19 cellular contexts compared by ENCODE assay signal in the genomic region with DNA sequence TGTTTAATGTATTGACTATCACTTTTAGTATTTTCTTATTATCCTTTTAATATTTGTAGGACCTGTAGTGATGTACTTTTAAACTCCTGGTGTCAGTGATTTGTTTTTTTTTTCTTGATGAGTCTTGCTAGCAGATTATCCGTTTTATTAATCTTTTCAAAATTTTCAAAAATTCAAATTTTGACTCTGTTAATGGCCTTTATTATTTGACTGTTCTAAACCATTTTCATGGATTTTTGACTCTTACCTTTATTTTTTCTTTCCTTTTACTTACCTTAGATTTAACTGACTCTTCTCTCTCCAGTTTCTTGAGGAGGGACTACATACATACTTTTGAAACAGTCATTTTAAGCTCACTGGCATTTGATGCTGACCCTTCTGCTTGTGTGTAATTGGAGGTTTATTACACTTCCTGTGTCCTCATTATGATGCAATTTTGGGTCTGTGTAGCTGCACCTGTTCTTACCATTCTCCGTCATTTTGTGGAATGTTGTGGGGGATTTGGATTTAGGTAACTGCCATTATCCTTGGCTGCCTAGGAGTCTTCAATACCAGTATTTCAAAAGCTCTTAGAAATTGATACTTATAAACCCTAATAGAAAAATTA. TPM values are rescaled to one million over a fixed set of nuclear protein-coding genes. Genes with fewer than 3 reads are reported as not detected.
DNase-seq lines count a peak whose midpoint lies in the region; ATAC-seq and TF ChIP-seq lines count a peak whose summit lies in the region.
"Had no signal": no experiment of that assay in that cellular context is flagged by ENCODE, and none has a peak within 500 bp of the region (broad histone marks: within the 10 kb centered on the region; RNA-seq: fewer than 3 reads in every experiment).

No MANE protein-coding gene starts in this region.

- no peak overlapping the region for H3K4me3 Mint-ChIP-seq in activated naive CD8-positive, alpha-beta T cell treated with anti-CD3 and anti-CD28 coated beads, Interleukin-2, amount 50 U/mL, for 24 hours
- H3K4me3 Mint-ChIP-seq in glutamatergic neuron (ENCODE audit: unreplicated experiment): no peak overlapping the region
- H3K4me3 Mint-ChIP-seq: CD4-positive, alpha-beta T cell; stimulated activated effector memory CD8-positive, alpha-beta T cell treated with anti-CD3 and anti-CD28 coated beads, Interleukin-12 subunit alpha, Interleukin-12 subunit beta, amount 100 ng/mL, for 72 hours had no signal

- peaks cover 11% of the 10 kb centered on the region for H3K36me3 Mint-ChIP-seq in activated naive CD8-positive, alpha-beta T cell treated with anti-CD3 and anti-CD28 coated beads, Interleukin-2, amount 50 U/mL, for 24 hours (ENCODE audit: low read depth)
- H3K36me3 Mint-ChIP-seq in glutamatergic neuron (ENCODE audit: unreplicated experiment): no peaks in the 10 kb centered on the region

- DNase-seq in LHCN-M2 (ENCODE audit: low read depth): peak; percentile 90
- DNase-seq in NOMO-1 treated with dmso at 0.1 percent for 144 hours (lab: John Stamatoyannopoulos, UW; ENCODE audit: unreplicated experiment): peak; percentile 27
- no peak for DNase-seq in activated naive CD8-positive, alpha-beta T cell treated with anti-CD3 and anti-CD28 coated beads, Interleukin-2, amount 50 U/mL, for 24 hours
- DNase-seq in cerebellar nuclear complex (lab: John Stamatoyannopoulos, UW): no peak
- DNase-seq in glutamatergic neuron: no peak
- no peak for DNase-seq in head of caudate nucleus
- DNase-seq: activated CD4-positive, alpha-beta T cell treated with anti-CD3 and anti-CD28 coated beads, Interleukin-2, amount 50 U/mL, for 1 hour; hippocampal formation; KG1; occipital lobe; right cardiac atrium; thyroid gland had no signal

- H4K20me1 ChIP-seq in BLaER1 treated with 17β-estradiol and CSF1 and Interleukin-3, amounts not matched to agents 10 nM and 100 nM: no peaks in the 10 kb centered on the region

- peak overlapping the region; percentile 57 for H3K27ac Mint-ChIP-seq in activated naive CD8-positive, alpha-beta T cell treated with anti-CD3 and anti-CD28 coated beads, Interleukin-2, amount 50 U/mL, for 24 hours
- H3K27ac Mint-ChIP-seq in glutamatergic neuron (ENCODE audit: unreplicated experiment): no peak overlapping the region
- H3K27ac Mint-ChIP-seq: CD4-positive, alpha-beta T cell; stimulated activated effector memory CD8-positive, alpha-beta T cell treated with anti-CD3 and anti-CD28 coated beads, Interleukin-12 subunit alpha, Interleukin-12 subunit beta, amount 100 ng/mL, for 72 hours had no signal

- H3K4me1 Mint-ChIP-seq in activated naive CD8-positive, alpha-beta T cell treated with anti-CD3 and anti-CD28 coated beads, Interleukin-2, amount 50 U/mL, for 24 hours: peaks cover 39% of the 10 kb centered on the region
- peaks cover 4% of the 10 kb centered on the region for H3K4me1 Mint-ChIP-seq in glutamatergic neuron (ENCODE audit: low read depth, unreplicated experiment)

- TF ChIP-seq CTCF in glutamatergic neuron (IDR thresholded peaks at IDR 0.05; ENCODE audit: partially characterized antibody, unreplicated experiment): no peak

- peaks cover 21 to 40% (median 27%) of the 10 kb centered on the region in 10 experiments for H3K4me1 ChIP-seq in BLaER1 treated with 17β-estradiol and CSF1 and Interleukin-3, amounts not matched to agents 10 nM and 100 nM
- H3K4me1 ChIP-seq: body of pancreas, thyroid gland had no signal

- H3K9me3 Mint-ChIP-seq in activated naive CD8-positive, alpha-beta T cell treated with anti-CD3 and anti-CD28 coated beads, Interleukin-2, amount 50 U/mL, for 24 hours: no peaks in the 10 kb centered on the region
- peaks cover 8% of the 10 kb centered on the region for H3K9me3 Mint-ChIP-seq in glutamatergic neuron (ENCODE audit: unreplicated experiment)
- H3K9me3 Mint-ChIP-seq: activated naive CD4-positive, alpha-beta T cell treated with anti-CD3 and anti-CD28 coated beads, Interleukin-2, amount 50 U/mL, for 72 hours; CD4-positive, alpha-beta T cell; stimulated activated effector memory CD8-positive, alpha-beta T cell treated with anti-CD3 and anti-CD28 coated beads, Interleukin-12 subunit alpha, Interleukin-12 subunit beta, amount 100 ng/mL, for 72 hours had no signal

- no peaks in the 10 kb centered on the region for H3K36me3 ChIP-seq in BLaER1 treated with 17β-estradiol and CSF1 and Interleukin-3, amounts not matched to agents 10 nM and 100 nM
- H3K36me3 ChIP-seq: thyroid gland had no signal

- peaks cover 4% of the 10 kb centered on the region for H3K27me3 Mint-ChIP-seq in activated naive CD8-positive, alpha-beta T cell treated with anti-CD3 and anti-CD28 coated beads, Interleukin-2, amount 50 U/mL, for 24 hours
- H3K27me3 Mint-ChIP-seq in glutamatergic neuron (ENCODE audit: unreplicated experiment): no peaks in the 10 kb centered on the region

- H3K4me3 ChIP-seq in BLaER1 treated with 17β-estradiol and CSF1 and Interleukin-3, amounts not matched to agents 10 nM and 100 nM: no peak overlapping the region
- H3K4me3 ChIP-seq: body of pancreas, thyroid gland had no signal

- ATAC-seq in activated naive CD8-positive, alpha-beta T cell treated with anti-CD3 and anti-CD28 coated beads, Interleukin-2, amount 50 U/mL, for 24 hours: no peak
- ATAC-seq in GM21390 (IDR thresholded peaks at IDR 0.05; ENCODE audit: unreplicated experiment): no peak
- ATAC-seq: body of pancreas, right cardiac atrium had no signal

- H3K9me3 ChIP-seq in BLaER1 treated with 17β-estradiol and CSF1 and Interleukin-3, amounts not matched to agents 10 nM and 100 nM (replicated peaks in 1 of 11): no peaks in the 10 kb centered on the region
- H3K9me3 ChIP-seq: body of pancreas, thyroid gland had no signal

- intact Hi-C loops in head of caudate nucleus (cut with DNase I): no loop called here

- peak overlapping the region in 7 of 11 experiments; percentile 8 to 47 (median 20); a peak in 8 of 22 replicates for H3K4me2 ChIP-seq in BLaER1 treated with 17β-estradiol and CSF1 and Interleukin-3, amounts not matched to agents 10 nM and 100 nM

- no peak overlapping the region for H3K27ac ChIP-seq in BLaER1 treated with 17β-estradiol and CSF1 and Interleukin-3, amounts not matched to agents 10 nM and 100 nM
- H3K27ac ChIP-seq: body of pancreas, RWPE1, thyroid gland had no signal

- H3K9ac ChIP-seq in BLaER1 treated with 17β-estradiol and CSF1 and Interleukin-3, amounts not matched to agents 10 nM and 100 nM: no peak overlapping the region

- peaks cover 0 to 2% (median 0%) of the 10 kb centered on the region in 11 experiments; a peak in 1 of 22 replicates for H3K27me3 ChIP-seq in BLaER1 treated with 17β-estradiol and CSF1 and Interleukin-3, amounts not matched to agents 10 nM and 100 nM
- H3K27me3 ChIP-seq: thyroid gland had no signal

RNA-seq across cellular contexts. Expression of gene EXOC3, which starts 32.0 kb away (rescaled TPM):
- total RNA-seq in LHCN-M2 (2014; rRNA removed): 29.2 and 30.6 TPM in 2 replicates
- 40.6 TPM for polyA plus RNA-seq in LHCN-M2 (2012)
- total RNA-seq in glutamatergic neuron (ENCODE audit: unreplicated experiment): 55.4 TPM

Comparison
In these comparisons a context has a peak if more than half of its experiments do, and no peak if none do; other contexts are left out.
1. DNase-seq: peak in LHCN-M2 (single experiment) and NOMO-1 treated with dmso at 0.1 percent for 144 hours (single experiment); none in activated naive CD8-positive, alpha-beta T cell treated with anti-CD3 and anti-CD28 coated beads, Interleukin-2, amount 50 U/mL, for 24 hours (single experiment), cerebellar nuclear complex (0 of 2), glutamatergic neuron (single experiment) and head of caudate nucleus (0 of 42).